ENCODE assay signal across 13 cellular contexts in genomic region chr14:68401320-68401719, GRCh38.
DNase-seq lines count a peak whose midpoint lies in the region; ATAC-seq and TF ChIP-seq lines count a peak whose summit lies in the region.
"Had no signal": no experiment of that assay in that cellular context is flagged by ENCODE, and none has a peak within 500 bp of the region (broad histone marks: within the 10 kb centered on the region; RNA-seq: fewer than 3 reads in every experiment).

No MANE protein-coding gene starts in this region.

- H3K79me2 ChIP-seq in GM23248 (ENCODE audit: insufficient read depth) = no peaks in the 10 kb centered on the region

- intact Hi-C loops in left lung (cut with DNase I) = no loop called here

- H4K20me1 ChIP-seq in BLaER1 treated with 17β-estradiol and CSF1 and Interleukin-3, amounts not matched to agents 10 nM and 100 nM = no peaks in the 10 kb centered on the region
- no peaks in the 10 kb centered on the region for H4K20me1 ChIP-seq in GM23248 (ENCODE audit: insufficient read depth)

- peak overlapping the region; percentile 74 to 89 (median 82) for H3K4me2 ChIP-seq in BLaER1 treated with 17β-estradiol and CSF1 and Interleukin-3, amounts not matched to agents 10 nM and 100 nM
- no peak overlapping the region for H3K4me2 ChIP-seq in GM23248 (ENCODE audit: unreplicated experiment)

- peak overlapping the region; percentile 84 to 98 (median 88); a peak in 21 of 22 replicates for H3K27ac ChIP-seq in BLaER1 treated with 17β-estradiol and CSF1 and Interleukin-3, amounts not matched to agents 10 nM and 100 nM
- H3K27ac ChIP-seq in GM23248 (peak overlapping the region; percentile 10; the same call in 1 of the 2 replicates), left lung (no peak overlapping the region)
- H3K27ac ChIP-seq: pancreas had no signal

- H3F3A ChIP-seq in GM23248 (ENCODE audit: insufficient read depth) = peaks cover 64% of the 10 kb centered on the region

- no peak for TF ChIP-seq CTCF in left lung (IDR thresholded peaks at IDR 0.05)

- no peaks in the 10 kb centered on the region for H3K36me3 Mint-ChIP-seq in T-helper 17 cell (ENCODE audit: low read depth)
- no peaks in the 10 kb centered on the region for H3K36me3 Mint-ChIP-seq in memory B cell

- peak overlapping the region in 10 of 11 experiments; percentile 4 to 77 (median 61); a peak in 18 of 22 replicates for H3K9ac ChIP-seq in BLaER1 treated with 17β-estradiol and CSF1 and Interleukin-3, amounts not matched to agents 10 nM and 100 nM
- no peak overlapping the region for H3K9ac ChIP-seq in GM23248

- no peak overlapping the region for H3K4me3 ChIP-seq in BLaER1 treated with 17β-estradiol and CSF1 and Interleukin-3, amounts not matched to agents 10 nM and 100 nM
- H3K4me3 ChIP-seq in GM23248 (no peak overlapping the region), left lung (no peak overlapping the region)
- H3K4me3 ChIP-seq: pancreas, Peyer's patch had no signal

- H3K9me3 ChIP-seq in BLaER1 treated with 17β-estradiol and CSF1 and Interleukin-3, amounts not matched to agents 10 nM and 100 nM (replicated peaks in 1 of 11) = no peaks in the 10 kb centered on the region; a peak in 1 of 22 replicates
- H3K9me3 ChIP-seq in GM23248 (ENCODE audit: low read depth) = no peaks in the 10 kb centered on the region
- no peaks in the 10 kb centered on the region for H3K9me3 ChIP-seq in T-helper 17 cell (ENCODE audit: control insufficient read depth, low read length, poor library complexity, severe bottlenecking)
- H3K9me3 ChIP-seq in left lung = no peaks in the 10 kb centered on the region
- H3K9me3 ChIP-seq: pancreas, Peyer's patch had no signal

- in situ Hi-C loops in GM23248 (cut with MboI) = no loop called here

- H3K27me3 ChIP-seq in BLaER1 treated with 17β-estradiol and CSF1 and Interleukin-3, amounts not matched to agents 10 nM and 100 nM = no peaks in the 10 kb centered on the region
- no peaks in the 10 kb centered on the region for H3K27me3 ChIP-seq in GM23248 (replicated peaks; ENCODE audit: insufficient read depth)
- H3K27me3 ChIP-seq in left lung = no peaks in the 10 kb centered on the region
- H3K27me3 ChIP-seq: pancreas, Peyer's patch had no signal

- H3K27me3 Mint-ChIP-seq in T-helper 17 cell (no peaks in the 10 kb centered on the region), memory B cell (no peaks in the 10 kb centered on the region)
- H3K27me3 Mint-ChIP-seq: activated naive CD8-positive, alpha-beta T cell treated with anti-CD3 and anti-CD28 coated beads, Interleukin-2, amount 10 ng/mL, durations not matched to agents 7 days and 5 days had no signal

- ATAC-seq in T-helper 17 cell (no peak), memory B cell (ENCODE audit: low read depth) (no peak), left lung (no peak)

- peaks cover 33% of the 10 kb centered on the region for H3K4me1 Mint-ChIP-seq in T-helper 17 cell
- peaks cover 57% of the 10 kb centered on the region for H3K4me1 Mint-ChIP-seq in memory B cell

- H3K9me2 ChIP-seq in GM23248 (ENCODE audit: insufficient read depth) = no peaks in the 10 kb centered on the region

- H3K27ac Mint-ChIP-seq in T-helper 17 cell = peak overlapping the region; percentile 93
- H3K27ac Mint-ChIP-seq in memory B cell = peak overlapping the region; percentile 92
- H3K27ac Mint-ChIP-seq: activated naive CD8-positive, alpha-beta T cell treated with anti-CD3 and anti-CD28 coated beads, Interleukin-2, amount 10 ng/mL, durations not matched to agents 7 days and 5 days had no signal

- H3K36me3 ChIP-seq in BLaER1 treated with 17β-estradiol and CSF1 and Interleukin-3, amounts not matched to agents 10 nM and 100 nM = no peaks in the 10 kb centered on the region
- H3K36me3 ChIP-seq in GM23248 (ENCODE audit: low read depth) (no peaks in the 10 kb centered on the region), left lung (no peaks in the 10 kb centered on the region)
- H3K36me3 ChIP-seq: pancreas, Peyer's patch had no signal

- WGBS in GM23248 (ENCODE audit: low coverage in 1 of 2, low lambda C conversion rate in 2 of 2, missing lambda C conversion rate in 2 of 2), 2 experiments = 74 to 77% methylated on average over 3 of the region's 3 CpGs

- H2AFZ ChIP-seq in GM23248 = no peak overlapping the region

- H3K4me1 ChIP-seq in BLaER1 treated with 17β-estradiol and CSF1 and Interleukin-3, amounts not matched to agents 10 nM and 100 nM = peaks cover 90 to 100% (median 97%) of the 10 kb centered on the region in 10 experiments
- peaks cover 75% of the 10 kb centered on the region for H3K4me1 ChIP-seq in GM23248 (ENCODE audit: insufficient read depth)
- H3K4me1 ChIP-seq in left lung = peaks cover 37 to 65% of the 10 kb centered on the region in 2 donors

- no peaks in the 10 kb centered on the region for H3K9me3 Mint-ChIP-seq in memory B cell
- H3K9me3 Mint-ChIP-seq: activated naive CD8-positive, alpha-beta T cell treated with anti-CD3 and anti-CD28 coated beads, Interleukin-2, amount 10 ng/mL, durations not matched to agents 7 days and 5 days had no signal

- DNase-seq in GM23248 = peak; percentile 19
- DNase-seq in T-helper 17 cell = no peak
- no peak for DNase-seq in memory B cell (ENCODE audit: low spot score in 2 of 2)
- DNase-seq in NCI-H2107 treated with DMSO at 0.1 percent for 48 hours (lab: John Stamatoyannopoulos, UW; ENCODE audit: unreplicated experiment) = no peak
- no peak for DNase-seq in left lung
- no peak for DNase-seq in activated CD8-positive, alpha-beta memory T cell treated with anti-CD3 and anti-CD28 coated beads, Interleukin-2, amount 50 U/mL, for 4 hours
- DNase-seq in medulla oblongata (ENCODE audit: extremely low spot score) = no peak
- DNase-seq: activated CD4-positive, alpha-beta T cell treated with anti-CD3 and anti-CD28 coated beads for 1 hour; activated naive CD8-positive, alpha-beta T cell treated with anti-CD3 and anti-CD28 coated beads, Interleukin-2, amount 10 ng/mL, durations not matched to agents 7 days and 5 days; NCI-H1417; pancreas had no signal

- H3K4me3 Mint-ChIP-seq in T-helper 17 cell (no peak overlapping the region), memory B cell (peak overlapping the region; percentile 52)
- H3K4me3 Mint-ChIP-seq: activated naive CD8-positive, alpha-beta T cell treated with anti-CD3 and anti-CD28 coated beads, Interleukin-2, amount 10 ng/mL, durations not matched to agents 7 days and 5 days had no signal

Comparison
In these comparisons a context has a peak if more than half of its experiments do, and no peak if none do; other contexts are left out.
1. H3K27ac ChIP-seq: peak in BLaER1 treated with 17β-estradiol and CSF1 and Interleukin-3, amounts not matched to agents 10 nM and 100 nM (11 of 11) and GM23248 (single experiment); none in left lung (0 of 2).